ENCODE assay signal across 11 cellular contexts in the genomic region with DNA sequence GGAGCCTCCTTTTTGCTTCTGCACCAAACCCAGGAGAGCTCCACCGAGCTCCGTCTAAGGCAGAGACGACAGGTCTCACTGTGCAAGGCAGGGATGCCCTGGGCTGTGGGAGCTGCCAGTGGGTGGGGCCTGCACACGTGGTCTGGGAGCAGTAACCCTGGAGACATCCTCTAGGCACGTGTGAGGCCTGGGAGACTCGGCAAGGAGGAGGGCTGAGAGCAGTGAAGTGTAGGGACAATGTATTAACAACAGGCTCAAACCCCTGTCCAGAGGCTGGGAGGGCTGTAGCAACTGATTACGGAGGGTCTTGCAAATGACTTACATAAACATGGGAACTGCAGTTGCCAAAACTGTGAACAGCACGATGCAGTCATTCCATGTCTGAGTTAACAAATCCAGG. TPM values are rescaled to one million over a fixed set of nuclear protein-coding genes. Genes with fewer than 3 reads are reported as not detected.
A peak's percentile ranks its signal among the peaks of the same experiment; 100 is the strongest.
DNase-seq lines count a peak whose midpoint lies in the region; ATAC-seq and TF ChIP-seq lines count a peak whose summit lies in the region.
"Had no signal": no experiment of that assay in that cellular context is flagged by ENCODE, and none has a peak within 500 bp of the region (broad histone marks: within the 10 kb centered on the region; RNA-seq: fewer than 3 reads in every experiment).

No MANE protein-coding gene starts in this region.

- H3K4me3 ChIP-seq in fibroblast of villous mesenchyme (ENCODE audit: low read depth, low read length), result no peak overlapping the region

- DNase-seq in AG20443 (ENCODE audit: low spot score), result peak; percentile 79
- peak; percentile 23 for DNase-seq in NCI-H510A treated with DMSO at 0.1 percent for 48 hours (lab: John Stamatoyannopoulos, UW)
- peak; percentile 84 for DNase-seq in fibroblast of villous mesenchyme (ENCODE audit: low read depth)
- DNase-seq in osteocyte (ENCODE audit: extremely low spot score, unreplicated experiment), result no peak
- no peak for DNase-seq in GM13976 (ENCODE audit: low spot score)
- no peak for DNase-seq in GM13977 (ENCODE audit: low spot score)
- DNase-seq: activated CD4-positive, alpha-beta T cell treated with anti-CD3 and anti-CD28 coated beads, Interleukin-2, amount 10 ng/mL, durations not matched to agents 7 days and 5 days; DMS79 had no signal

- in situ Hi-C loops in GM13976 (cut with MboI; ENCODE audit: low sequenced_read_pairs, unreplicated experiment), result no loop called here
- in situ Hi-C loops in GM13977 (cut with MboI; ENCODE audit: low pct_unique_long_range_greater_than_20kb, low sequenced_read_pairs, unreplicated experiment), result no loop called here

- peaks cover 6% of the 10 kb centered on the region for H3K36me3 Mint-ChIP-seq in osteocyte (ENCODE audit: unreplicated experiment)

- peaks cover 55% of the 10 kb centered on the region for H3K4me1 Mint-ChIP-seq in osteocyte (ENCODE audit: unreplicated experiment)
- H3K4me1 Mint-ChIP-seq: activated CD4-positive, alpha-beta T cell treated with anti-CD3 and anti-CD28 coated beads, Interleukin-2, amount 10 ng/mL, durations not matched to agents 7 days and 5 days had no signal

- peak overlapping the region; percentile 86 for H3K27ac Mint-ChIP-seq in osteocyte (ENCODE audit: unreplicated experiment)
- H3K27ac Mint-ChIP-seq: activated CD4-positive, alpha-beta T cell treated with anti-CD3 and anti-CD28 coated beads, Interleukin-2, amount 10 ng/mL, durations not matched to agents 7 days and 5 days; stimulated activated naive CD8-positive, alpha-beta T cell treated with anti-CD3 and anti-CD28 coated beads, Interleukin-15, Interleukin-2, amounts not matched to agents 100 ng/mL and 50 ng/mL, for 24 hours had no signal

- no peaks in the 10 kb centered on the region for H3K27me3 Mint-ChIP-seq in osteocyte (ENCODE audit: unreplicated experiment)
- H3K27me3 Mint-ChIP-seq: stimulated activated naive CD8-positive, alpha-beta T cell treated with anti-CD3 and anti-CD28 coated beads, Interleukin-15, Interleukin-2, amounts not matched to agents 100 ng/mL and 50 ng/mL, for 24 hours had no signal

- H3K9me3 Mint-ChIP-seq in osteocyte (ENCODE audit: unreplicated experiment), result peaks cover 7% of the 10 kb centered on the region
- H3K9me3 Mint-ChIP-seq: activated CD4-positive, alpha-beta T cell treated with anti-CD3 and anti-CD28 coated beads, Interleukin-2, amount 10 ng/mL, durations not matched to agents 7 days and 5 days; stimulated activated naive CD8-positive, alpha-beta T cell treated with anti-CD3 and anti-CD28 coated beads, Interleukin-15, Interleukin-2, amounts not matched to agents 100 ng/mL and 50 ng/mL, for 24 hours had no signal

- no peak overlapping the region for H3K4me3 Mint-ChIP-seq in osteocyte (ENCODE audit: unreplicated experiment)
- H3K4me3 Mint-ChIP-seq: activated CD4-positive, alpha-beta T cell treated with anti-CD3 and anti-CD28 coated beads, Interleukin-2, amount 10 ng/mL, durations not matched to agents 7 days and 5 days; stimulated activated naive CD8-positive, alpha-beta T cell treated with anti-CD3 and anti-CD28 coated beads, Interleukin-15, Interleukin-2, amounts not matched to agents 100 ng/mL and 50 ng/mL, for 24 hours had no signal

- TF ChIP-seq CTCF in fibroblast of villous mesenchyme (IDR thresholded peaks at IDR 0.05; ENCODE audit: insufficient read depth, low read depth, low read length) (no peak), osteocyte (IDR thresholded peaks at IDR 0.05) (no peak), GM13976 (IDR thresholded peaks at IDR 0.05; ENCODE audit: borderline replicate concordance, control extremely low read depth, extremely low read depth, insufficient read depth, missing control alignments) (no peak), GM13977 (IDR thresholded peaks at IDR 0.05; ENCODE audit: extremely low read depth, insufficient read depth, missing control alignments) (no peak)

- ATAC-seq in HG03432 (IDR thresholded peaks at IDR 0.05; ENCODE audit: unreplicated experiment) (no peak), GM18517 (IDR thresholded peaks at IDR 0.05; ENCODE audit: unreplicated experiment) (no peak)

RNA-seq across cellular contexts. Expression of a gene that starts 45.1 kb away (rescaled TPM):
- total RNA-seq in fibroblast of villous mesenchyme (under 0.01 TPM in 2 replicates), osteocyte (21.9 and 24.9 TPM in 2 replicates)
- total RNA-seq: activated CD4-positive, alpha-beta T cell treated with anti-CD3 and anti-CD28 coated beads, Interleukin-2, amount 10 ng/mL, durations not matched to agents 7 days and 5 days had no signal

Comparison
In these comparisons a context has a peak if more than half of its experiments do, and no peak if none do; other contexts are left out.
1. DNase-seq: peak in AG20443 (single experiment), NCI-H510A treated with DMSO at 0.1 percent for 48 hours (single experiment) and fibroblast of villous mesenchyme (single experiment); none in osteocyte (single experiment), GM13976 (single experiment) and GM13977 (single experiment).
2. RNA of a gene that starts 45.1 kb away (total RNA-seq): 21.9 to 24.9 TPM in osteocyte; under 0.01 TPM in fibroblast of villous mesenchyme; every median in the first group is over 10 times any median in the second.